In genomic region chr1:58573705-58574591, GRCh38 we compare ENCODE assay signal across 8 cellular contexts. TPM values are rescaled to one million over a fixed set of nuclear protein-coding genes. Genes with fewer than 3 reads are reported as not detected.
DNase-seq lines count a peak whose midpoint lies in the region; ATAC-seq and TF ChIP-seq lines count a peak whose summit lies in the region.

No MANE protein-coding gene starts in this region.

- H3K9me3 ChIP-seq in ascending aorta = no peaks in the 10 kb centered on the region

- H3K27me3 ChIP-seq in ascending aorta = no peaks in the 10 kb centered on the region

- POLR2A ChIA-PET in RWPE1 (lab: Yijun Ruan, JAX; ENCODE audit: low non-redundant PET) = no interaction called here

- DNase-seq in RWPE1 (ENCODE audit: low spot score) (peak; percentile 42), kidney tubule cell (ENCODE audit: low spot score) (peak; percentile 90), ascending aorta (ENCODE audit: low spot score in 2 of 2) (no peak), NCI-H1930 (lab: John Stamatoyannopoulos, UW) (no peak), UCSD-AML1 (lab: John Stamatoyannopoulos, UW; ENCODE audit: unreplicated experiment) (no peak), LoVo (ENCODE audit: low spot score) (no peak)

- TF ChIP-seq CTCF in RWPE1 (conservative IDR thresholded peaks at IDR 0.05; ENCODE audit: low read depth) = no peak
- TF ChIP-seq CTCF in ascending aorta (IDR thresholded peaks at IDR 0.05) = no peak

- CTCF ChIA-PET in RWPE1 (lab: Yijun Ruan, JAX) = interaction anchor here (1.6 kb wide), 1 partner anchor 80 kb away, joined by 4 read pairs; no protein-coding TSS in a partner anchor

- ATAC-seq in GM18520 (IDR thresholded peaks at IDR 0.05; ENCODE audit: unreplicated experiment) (peak; percentile 99), HG02678 (IDR thresholded peaks at IDR 0.05; ENCODE audit: unreplicated experiment) (peak; percentile 98)

- no peaks in the 10 kb centered on the region for H3K36me3 ChIP-seq in ascending aorta

- H3K4me1 ChIP-seq in ascending aorta = peaks cover 8 to 9% of the 10 kb centered on the region in 2 donors

- no peak overlapping the region for H3K4me3 ChIP-seq in ascending aorta

- intact Hi-C loops in ascending aorta (cut with DNase I) = no loop called here

- H3K27ac ChIP-seq in RWPE1 = peak overlapping the region; percentile 57
- no peak overlapping the region for H3K27ac ChIP-seq in ascending aorta

RNA-seq across cellular contexts. Expression of gene TACSTD2, which starts 3.1 kb away (rescaled TPM):
- 1.3 TPM for total RNA-seq in ascending aorta

RNA-seq across cellular contexts. Expression of gene OMA1, which starts 27.4 kb away (rescaled TPM):
- total RNA-seq in ascending aorta = 2.4 TPM

Comparison
In these comparisons a context has a peak if more than half of its experiments do, and no peak if none do; other contexts are left out.
1. DNase-seq: peak in RWPE1 (single experiment) and kidney tubule cell (single experiment); none in ascending aorta (0 of 2), NCI-H1930 (0 of 2), UCSD-AML1 (single experiment) and LoVo (single experiment).